In the genomic region with DNA sequence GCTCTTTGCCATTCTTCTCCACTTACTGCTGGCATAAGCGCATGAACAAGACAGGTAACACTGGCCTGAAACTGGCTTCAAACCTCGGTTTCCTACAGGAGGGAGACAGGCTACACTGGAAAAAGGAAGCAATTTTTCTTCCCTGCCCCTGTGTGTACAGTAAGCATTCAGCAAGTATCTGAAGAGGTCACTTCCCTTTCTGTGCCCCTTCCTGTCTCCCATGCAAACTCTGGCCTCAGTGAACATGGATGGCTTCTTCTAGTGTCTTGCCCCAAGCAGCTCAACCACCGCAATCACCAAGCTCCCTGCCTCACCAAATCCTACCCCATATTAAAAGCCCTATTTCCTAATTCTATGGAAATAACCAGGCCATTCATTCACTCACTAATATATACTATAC, we compare ENCODE assay signal across 14 cellular contexts. TPM values are rescaled to one million over a fixed set of nuclear protein-coding genes. Genes with fewer than 3 reads are reported as not detected.
DNase-seq lines count a peak whose midpoint lies in the region; ATAC-seq, FAIRE-seq and TF ChIP-seq lines count a peak whose summit lies in the region.
"Had no signal": no experiment of that assay in that cellular context is flagged by ENCODE, and none has a peak within 500 bp of the region (broad histone marks: within the 10 kb centered on the region; RNA-seq: fewer than 3 reads in every experiment).

No MANE protein-coding gene starts in this region.

- FAIRE-seq in HepG2 (lab: Jason Lieb, UNC) (no peak), K562 (lab: Jason Lieb, UNC) (no peak), HTR-8/SVneo (lab: Jason Lieb, UNC) (no peak)

- ATAC-seq in HepG2 (no peak), PC-3 (no peak), K562 (no peak), upper lobe of right lung (peak; percentile 59), gastroesophageal sphincter (no peak)
- ATAC-seq: heart right ventricle had no signal

- H4K20me1 ChIP-seq in HepG2 (ENCODE audit: insufficient read depth, low read length), result no peaks in the 10 kb centered on the region; the same call in 1 of the 2 replicates
- no peaks in the 10 kb centered on the region for H4K20me1 ChIP-seq in PC-3 (ENCODE audit: low read length)
- H4K20me1 ChIP-seq in K562 (replicated peaks; ENCODE audit: control insufficient read depth, insufficient read depth, low read length), result peaks cover 8% of the 10 kb centered on the region; the same call in 1 of the 2 replicates

- TF ChIP-seq EP300 in HepG2 (IDR thresholded peaks at IDR 0.05; ENCODE audit: low read depth in 2 of 2, low read length in 2 of 2) (no peak), HepG2 (CRISPR knock-in tag; IDR thresholded peaks at IDR 0.05; ENCODE audit: borderline replicate concordance) (no peak), K562 (IDR thresholded peaks at IDR 0.05; ENCODE audit: low read length) (no peak), gastroesophageal sphincter (IDR thresholded peaks at IDR 0.05) (no peak)

- H3F3A ChIP-seq in PC-3 (ENCODE audit: low read length, unreplicated experiment), result no peaks in the 10 kb centered on the region

- H3K79me2 ChIP-seq in HepG2 (ENCODE audit: insufficient read depth, low read length) (peaks cover 67% of the 10 kb centered on the region), PC-3 (ENCODE audit: low read length) (no peaks in the 10 kb centered on the region), K562 (ENCODE audit: control insufficient read depth, insufficient read depth, low read length) (no peaks in the 10 kb centered on the region)

- 73% methylated on average over 3 of the region's 3 CpGs for WGBS in liver
- 97% methylated on average over 3 of the region's 3 CpGs for WGBS in HepG2 (ENCODE audit: low lambda C conversion rate)
- 52% methylated on average over 3 of the region's 3 CpGs for WGBS in K562 (ENCODE audit: insufficient coverage, low coverage, missing lambda C conversion rate)
- 78 to 83% methylated on average over 3 of the region's 3 CpGs for WGBS in gastroesophageal sphincter (ENCODE audit: low coverage in 1 of 2), 2 donors

- H3K36me3 ChIP-seq in liver (ENCODE audit: control insufficient read depth in 4 of 4, insufficient read depth in 3 of 4, low read depth in 1 of 4, low read length in 3 of 4), result no peaks in the 10 kb centered on the region
- no peaks in the 10 kb centered on the region for H3K36me3 ChIP-seq in HepG2 (replicated peaks in 1 of 2; ENCODE audit: control insufficient read depth in 1 of 2, insufficient read depth in 2 of 2, low read length in 2 of 2)
- H3K36me3 ChIP-seq in PC-3 (ENCODE audit: low read depth, low read length), result no peaks in the 10 kb centered on the region
- H3K36me3 ChIP-seq in K562 (ENCODE audit: control insufficient read depth, insufficient read depth, low read length), result no peaks in the 10 kb centered on the region
- no peaks in the 10 kb centered on the region for H3K36me3 ChIP-seq in upper lobe of right lung
- no peaks in the 10 kb centered on the region for H3K36me3 ChIP-seq in gastroesophageal sphincter
- H3K36me3 ChIP-seq: heart right ventricle, Peyer's patch, upper lobe of left lung had no signal

- no peak overlapping the region for H2AFZ ChIP-seq in HepG2 (ENCODE audit: low read length)
- no peak overlapping the region for H2AFZ ChIP-seq in PC-3 (ENCODE audit: low read length)
- no peak overlapping the region for H2AFZ ChIP-seq in K562 (ENCODE audit: low read depth, low read length)

- H3K4me1 ChIP-seq in liver (ENCODE audit: control insufficient read depth in 4 of 4, insufficient read depth in 4 of 4, low read length in 3 of 4) (peaks cover 22 to 85% (median 54%) of the 10 kb centered on the region in 4 donors), HepG2 (ENCODE audit: insufficient read depth, low read length) (peaks cover 93% of the 10 kb centered on the region), PC-3 (ENCODE audit: insufficient read depth, low read length) (peaks cover 20% of the 10 kb centered on the region), K562 (replicated peaks in 1 of 2; ENCODE audit: control insufficient read depth in 2 of 2, insufficient read depth in 2 of 2, low read length in 2 of 2) (no peaks in the 10 kb centered on the region; a peak in 2 of 5 replicates), upper lobe of right lung (peaks cover 41% of the 10 kb centered on the region), gastroesophageal sphincter (peaks cover 0 to 24% (median 0%) of the 10 kb centered on the region in 3 donors)

- POLR2A ChIA-PET in HepG2 (lab: Yijun Ruan, JAX) (no interaction called here), PC-3 (lab: Charles Lee; ENCODE audit: unreplicated experiment) (no interaction called here), K562 (lab: Yijun Ruan, JAX) (no interaction called here)

- H3K4me2 ChIP-seq in HepG2 (ENCODE audit: low read depth, low read length), result no peak overlapping the region
- no peak overlapping the region for H3K4me2 ChIP-seq in PC-3 (ENCODE audit: low read length)
- H3K4me2 ChIP-seq in K562 (ENCODE audit: insufficient read depth, low read length), result no peak overlapping the region

- H3K9me2 ChIP-seq in PC-3 (replicated peaks; ENCODE audit: low read length), result no peaks in the 10 kb centered on the region

- in situ Hi-C loops in HepG2 (cut with HindIII; ENCODE audit: extremely low pct_ligation_motif_present, low pct_unique_long_range_greater_than_20kb), result no loop called here
- in situ Hi-C loops in K562 (cut with MboI), result no loop called here

- CTCF ChIA-PET in HepG2 (lab: Yijun Ruan, JAX; ENCODE audit: low intra/inter-chr PET ratio, low total read pairs) (no interaction called here), PC-3 (lab: Charles Lee) (no interaction called here), K562 (lab: Yijun Ruan, JAX; ENCODE audit: low intra/inter-chr PET ratio) (no interaction called here)

- no peak for TF ChIP-seq CTCF in liver (IDR thresholded peaks at IDR 0.05; ENCODE audit: low read depth, low read length, missing input control)
- no peak for TF ChIP-seq CTCF in HepG2 (CRISPR knock-in tag; IDR thresholded peaks at IDR 0.05)
- TF ChIP-seq CTCF in PC-3 (conservative IDR thresholded peaks at IDR 0.05; ENCODE audit: low read depth, low read length), result no peak
- TF ChIP-seq CTCF in K562 (IDR thresholded peaks at IDR 0.05 in 2 of 3, conservative IDR thresholded peaks at IDR 0.05 in 1 of 3; ENCODE audit: insufficient read depth in 2 of 3, low read depth in 1 of 3, low read length in 3 of 3), result no peak
- TF ChIP-seq CTCF in upper lobe of right lung (IDR thresholded peaks at IDR 0.05), result no peak
- no peak for TF ChIP-seq CTCF in gastroesophageal sphincter (IDR thresholded peaks at IDR 0.05)

- TF ChIP-seq POLR2A in HepG2 (IDR thresholded peaks at IDR 0.05; ENCODE audit: insufficient read depth in 1 of 2, low read depth in 2 of 2, low read length in 2 of 2) (no peak), K562 (conservative IDR thresholded peaks at IDR 0.05) (no peak), gastroesophageal sphincter (IDR thresholded peaks at IDR 0.05) (no peak)

- no peak for TF ChIP-seq RAD21 in liver (IDR thresholded peaks at IDR 0.05)
- TF ChIP-seq RAD21 in HepG2 (CRISPR knock-in tag; IDR thresholded peaks at IDR 0.05), result no peak
- no peak for TF ChIP-seq RAD21 in K562 (CRISPR knock-in tag; conservative IDR thresholded peaks at IDR 0.05 in 1 of 2, IDR thresholded peaks at IDR 0.05 in 1 of 2)

- BruUV-seq in HepG2 (replicated peaks; lab: Mats Ljungman, UMichigan), result no TSS peak
- BruUV-seq in PC-3 (replicated peaks; lab: Mats Ljungman, UMichigan), result no TSS peak
- no TSS peak for BruUV-seq in K562 (replicated peaks; lab: Mats Ljungman, UMichigan)

- H3K9me1 ChIP-seq in K562 (ENCODE audit: control insufficient read depth, insufficient read depth, low read length), result no peaks in the 10 kb centered on the region

- H3K4me3 ChIP-seq in liver (ENCODE audit: low read depth in 1 of 3, low read length in 3 of 3) (no peak overlapping the region), HepG2 (replicated peaks in 1 of 3; ENCODE audit: insufficient read depth in 1 of 3, low read depth in 2 of 3, low read length in 3 of 3) (no peak overlapping the region), PC-3 (ENCODE audit: low read length) (no peak overlapping the region), K562 (no peak overlapping the region), upper lobe of right lung (no peak overlapping the region), gastroesophageal sphincter (no peak overlapping the region)
- H3K4me3 ChIP-seq: heart right ventricle, Peyer's patch, upper lobe of left lung had no signal

- no peaks in the 10 kb centered on the region for H3K27me3 ChIP-seq in liver (ENCODE audit: control insufficient read depth in 4 of 4, insufficient read depth in 4 of 4, low read length in 3 of 4)
- H3K27me3 ChIP-seq in HepG2 (ENCODE audit: control insufficient read depth in 1 of 2, insufficient read depth in 2 of 2, low read length in 2 of 2), result no peaks in the 10 kb centered on the region
- no peaks in the 10 kb centered on the region for H3K27me3 ChIP-seq in PC-3 (ENCODE audit: low read length)
- H3K27me3 ChIP-seq in K562 (ENCODE audit: control insufficient read depth in 2 of 2, insufficient read depth in 2 of 2, low read length in 2 of 2), result no peaks in the 10 kb centered on the region
- no peaks in the 10 kb centered on the region for H3K27me3 ChIP-seq in upper lobe of right lung
- H3K27me3 ChIP-seq in gastroesophageal sphincter, result no peaks in the 10 kb centered on the region
- H3K27me3 ChIP-seq: heart right ventricle, Peyer's patch, upper lobe of left lung had no signal

- H3K9me3 ChIP-seq in liver (ENCODE audit: control insufficient read depth in 4 of 4, low read length in 3 of 4) (no peaks in the 10 kb centered on the region), HepG2 (ENCODE audit: low read length) (no peaks in the 10 kb centered on the region), PC-3 (ENCODE audit: low read length) (no peaks in the 10 kb centered on the region), K562 (replicated peaks; ENCODE audit: control insufficient read depth, insufficient read depth, low read depth, low read length) (no peaks in the 10 kb centered on the region), upper lobe of right lung (no peaks in the 10 kb centered on the region), gastroesophageal sphincter (no peaks in the 10 kb centered on the region)
- H3K9me3 ChIP-seq: heart right ventricle, Peyer's patch, upper lobe of left lung had no signal

- intact Hi-C loops in HepG2 (cut with micrococcal nuclease; ENCODE audit: unreplicated experiment), result no loop called here
- intact Hi-C loops in PC-3 (cut with micrococcal nuclease), result no loop called here
- intact Hi-C loops in K562 (cut with micrococcal nuclease), result no loop called here
- intact Hi-C loops in upper lobe of right lung (cut with DNase I), result no loop called here

- H3K9ac ChIP-seq in liver (ENCODE audit: low read depth in 1 of 2, low read length in 2 of 2) (no peak overlapping the region), HepG2 (ENCODE audit: insufficient read depth, low read depth, low read length) (no peak overlapping the region), PC-3 (ENCODE audit: low read length) (no peak overlapping the region), K562 (ENCODE audit: insufficient read depth in 1 of 2, low read depth in 2 of 2, low read length in 2 of 2) (no peak overlapping the region)

- H3K27ac ChIP-seq in liver (ENCODE audit: low read depth in 1 of 2, low read length in 2 of 2) (peak overlapping the region; percentile 66 to 96), HepG2 (ENCODE audit: extremely low read length, insufficient read depth, low read length) (no peak overlapping the region), PC-3 (ENCODE audit: low read length) (peak overlapping the region; percentile 30), K562 (ENCODE audit: extremely low read depth, low read depth, low read length) (no peak overlapping the region), upper lobe of right lung (no peak overlapping the region), gastroesophageal sphincter (no peak overlapping the region)
- H3K27ac ChIP-seq: heart right ventricle, Peyer's patch, upper lobe of left lung had no signal

- DNase-seq in HepG2 (ENCODE audit: low spot score) (no peak), PC-3 (no peak), K562 (ENCODE audit: extremely low read depth in 1 of 4, low spot score in 3 of 4) (no peak), upper lobe of right lung (no peak), NCI-H2081 (lab: John Stamatoyannopoulos, UW) (no peak), HTR-8/SVneo (ENCODE audit: insufficient read length, low spot score) (no peak)
- DNase-seq: activated CD4-positive, alpha-beta T cell treated with anti-CD3 and anti-CD28 coated beads, Interleukin-2, amount 50 U/mL, for 4 hours; heart right ventricle; NCI-H1436 treated with DMSO at 0.1 percent for 48 hours; NCI-H446; Peyer's patch; upper lobe of left lung had no signal

RNA-seq across cellular contexts. Expression of gene SERINC5, which starts 42.4 kb away (rescaled TPM):
- 10 to 100 TPM; 37.4 to 82.3 TPM for total RNA-seq in liver
- 10 to 100 TPM; 22.2 to 26.6 TPM for polyA plus RNA-seq in liver
- 22.8 and 23.1 TPM in 2 replicates for total RNA-seq in HepG2 (2016; rRNA removed; fragmentation: Illumina TruSeq; extraction: Trizol)
- total RNA-seq in HepG2 (2016; cell fraction: cytosol; rRNA removed; fragmentation: Illumina TruSeq; extraction: Trizol; ENCODE audit: low read depth), result 5.4 and 6.5 TPM in 2 replicates
- 21.5 and 23.8 TPM in 2 replicates for total RNA-seq in HepG2 (2016; cell fraction: insoluble cytoplasmic fraction; rRNA removed; fragmentation: Illumina TruSeq; extraction: Trizol)
- total RNA-seq in HepG2 (2016; cell fraction: membrane; rRNA removed; fragmentation: Illumina TruSeq; extraction: Trizol), result 9.0 and 9.4 TPM in 2 replicates
- 33.8 and 36.7 TPM in 2 replicates for total RNA-seq in HepG2 (2016; cell fraction: nucleus; rRNA removed; fragmentation: Illumina TruSeq; extraction: Trizol)
- 17.3 TPM in 2 replicates for polyA plus RNA-seq in HepG2 (2011; rRNA removed)
- polyA plus RNA-seq in HepG2 (2011; cell fraction: cytosol; rRNA removed), result 12.6 and 17.2 TPM in 2 replicates
- 7.1 and 8.9 TPM in 2 replicates for polyA plus RNA-seq in HepG2 (2011; cell fraction: nucleus; rRNA removed)
- polyA plus RNA-seq in HepG2 (2012), result 19.5 and 21.6 TPM in 2 replicates
- 0.84 and 0.86 TPM in 2 replicates for polyA plus RNA-seq in HepG2 (2016; cell fraction: cytosol; fragmentation: Illumina TruSeq; extraction: Trizol; ENCODE audit: low read depth)
- 9.7 and 9.9 TPM in 2 replicates for polyA plus RNA-seq in HepG2 (2016; cell fraction: insoluble cytoplasmic fraction; fragmentation: Illumina TruSeq; extraction: Trizol; ENCODE audit: low read depth)
- 2.2 and 3.1 TPM in 2 replicates for polyA plus RNA-seq in HepG2 (2016; cell fraction: membrane; fragmentation: Illumina TruSeq; extraction: Trizol; ENCODE audit: low read depth)
- 20.5 and 22.1 TPM in 2 replicates for polyA plus RNA-seq in HepG2 (2016; cell fraction: nucleus; fragmentation: Illumina TruSeq; extraction: Trizol; ENCODE audit: insufficient read depth, low read depth)
- polyA minus RNA-seq in HepG2 (2011; rRNA and poly(A)+ RNA removed; ENCODE audit: low replicate concordance), result 6.4 and 56.6 TPM in 2 replicates
- polyA minus RNA-seq in HepG2 (2011; cell fraction: cytosol; rRNA and poly(A)+ RNA removed), result 25.1 and 29.5 TPM in 2 replicates
- polyA minus RNA-seq in HepG2 (2011; cell fraction: nucleus; rRNA and poly(A)+ RNA removed), result 22.3 and 25.4 TPM in 2 replicates
- 5.7 and 6.9 TPM in 2 replicates for total RNA-seq in PC-3 (2014; rRNA removed)
- total RNA-seq in K562 (2011; cell fraction: chromatin; rRNA removed; ENCODE audit: low replicate concordance), result 17.1 and 21.7 TPM in 2 replicates
- total RNA-seq in K562 (2011; cell fraction: nucleolus; rRNA removed), result 10.0 TPM in 2 replicates
- total RNA-seq in K562 (2011; cell fraction: nucleoplasm; rRNA removed), result 14.9 and 22.2 TPM in 2 replicates
- total RNA-seq in K562 (2014; rRNA removed), result 1.9 and 2.9 TPM in 2 replicates
- total RNA-seq in K562 (2014; rRNA removed; fragmentation: Illumina TruSeq; extraction: Trizol), result 5.2 and 5.4 TPM in 2 replicates
- total RNA-seq in K562 (2015; rRNA removed; fragmentation: Illumina TruSeq; extraction: Trizol), result 4.6 TPM in 2 replicates
- 7.2 and 7.9 TPM in 2 replicates for total RNA-seq in K562 (2021)
- 6.5 and 7.6 TPM in 2 replicates for polyA plus RNA-seq in K562 (2011; rRNA removed)
- polyA plus RNA-seq in K562 (2011; cell fraction: cytosol; rRNA removed), result 3.7 and 5.7 TPM in 2 replicates
- polyA plus RNA-seq in K562 (2011; cell fraction: nucleus; rRNA removed), result 4.2 and 5.2 TPM in 2 replicates
- polyA plus RNA-seq in K562 (2012), result 2.9 TPM in 2 replicates
- 3.7 TPM in 2 replicates for polyA plus RNA-seq in K562 (2014; fragmentation: Illumina TruSeq; extraction: Trizol)
- 1 to 10 TPM; 1.4 to 2.7 TPM for polyA plus RNA-seq in K562 (2014; fragmentation: Nextera tagmentation; extraction: Ambion mirVana)
- 3.1 and 3.6 TPM in 2 replicates for polyA plus RNA-seq in K562 (2014; rRNA removed)
- polyA minus RNA-seq in K562 (2011; rRNA and poly(A)+ RNA removed), result 9.3 and 10.0 TPM in 2 replicates
- 4.6 and 6.7 TPM in 2 replicates for polyA minus RNA-seq in K562 (2011; cell fraction: cytosol; rRNA and poly(A)+ RNA removed)
- 3.4 and 10.7 TPM in 2 replicates for polyA minus RNA-seq in K562 (2011; cell fraction: nucleus; rRNA and poly(A)+ RNA removed)
- 60.4 TPM for total RNA-seq in upper lobe of right lung
- total RNA-seq in gastroesophageal sphincter, result 1 to 10 TPM; 6.5 to 9.3 (median 8.8) TPM

Comparison
In these comparisons a context has a peak if more than half of its experiments do, and no peak if none do; other contexts are left out.
1. H3K27ac ChIP-seq: peak in liver (2 of 2) and PC-3 (single experiment); none in HepG2 (single experiment), K562 (single experiment), upper lobe of right lung (single experiment) and gastroesophageal sphincter (0 of 4).